ENCODE assay signal across 14 cellular contexts in the genomic region with DNA sequence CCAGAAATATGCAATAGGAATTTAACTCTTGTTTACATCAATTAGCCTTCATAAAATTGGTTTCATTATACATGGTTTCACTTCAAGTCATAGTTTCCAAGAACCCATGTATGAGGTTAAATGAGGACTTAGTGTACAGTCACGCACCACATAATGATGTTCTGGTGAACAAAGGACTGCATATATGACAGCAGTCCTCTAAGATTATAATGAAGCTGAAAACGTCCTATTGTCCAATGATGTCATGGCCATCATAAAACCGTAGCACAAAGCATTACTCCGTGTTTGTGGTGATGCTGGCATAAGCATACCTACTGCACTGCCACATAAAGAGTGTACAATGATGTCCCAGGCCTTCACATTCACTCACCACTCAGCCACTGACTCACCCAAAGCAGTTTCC. TPM values are rescaled to one million over a fixed set of nuclear protein-coding genes. Genes with fewer than 3 reads are reported as not detected.
A peak's percentile ranks its signal among the peaks of the same experiment; 100 is the strongest.
DNase-seq lines count a peak whose midpoint lies in the region; ATAC-seq and TF ChIP-seq lines count a peak whose summit lies in the region.
"Had no signal": no experiment of that assay in that cellular context is flagged by ENCODE, and none has a peak within 500 bp of the region (broad histone marks: within the 10 kb centered on the region; RNA-seq: fewer than 3 reads in every experiment).

No MANE protein-coding gene starts in this region.

- no peaks in the 10 kb centered on the region for H3K27me3 Mint-ChIP-seq in chondrocyte (ENCODE audit: low read depth)
- H3K27me3 Mint-ChIP-seq: CD4-positive, alpha-beta T cell had no signal

- DNase-seq in NCI-H2107 treated with DMSO at 0.1 percent for 48 hours (lab: John Stamatoyannopoulos, UW; ENCODE audit: unreplicated experiment) (no peak), hypothalamus (lab: John Stamatoyannopoulos, UW) (no peak), chondrocyte (ENCODE audit: low spot score) (no peak), amygdala (lab: John Stamatoyannopoulos, UW) (no peak)
- DNase-seq: CD4-positive, alpha-beta T cell; heart right ventricle; NCI-H226; stomach had no signal

- H3K27ac Mint-ChIP-seq in chondrocyte (ENCODE audit: unreplicated experiment) = no peak overlapping the region
- H3K27ac Mint-ChIP-seq: CD4-positive, alpha-beta T cell; mesothelial cell of epicardium had no signal

- peaks cover 7% of the 10 kb centered on the region for H3K4me1 Mint-ChIP-seq in chondrocyte (ENCODE audit: low read depth)

- peaks cover 6% of the 10 kb centered on the region for H3K9me3 Mint-ChIP-seq in chondrocyte (ENCODE audit: low read depth)
- H3K9me3 Mint-ChIP-seq: CD4-positive, alpha-beta T cell had no signal

- peak; percentile 83 for ATAC-seq in GM18505 (IDR thresholded peaks at IDR 0.05; ENCODE audit: unreplicated experiment)
- peak; percentile 89 for ATAC-seq in GM19351 (IDR thresholded peaks at IDR 0.05; ENCODE audit: unreplicated experiment)
- ATAC-seq in HG02840 (IDR thresholded peaks at IDR 0.05; ENCODE audit: low FRiP score, unreplicated experiment) = peak; percentile 90
- ATAC-seq in HG03558 (IDR thresholded peaks at IDR 0.05; ENCODE audit: extremely low read depth, unreplicated experiment) = peak; percentile 86
- ATAC-seq: heart right ventricle, SK-N-SH treated with all-trans-retinoic acid at 6 μM for 48 hours had no signal

- H3K4me3 Mint-ChIP-seq in chondrocyte (ENCODE audit: unreplicated experiment) = no peak overlapping the region
- H3K4me3 Mint-ChIP-seq: CD4-positive, alpha-beta T cell; mesothelial cell of epicardium had no signal

- H3K36me3 Mint-ChIP-seq in chondrocyte (ENCODE audit: low read depth) = peaks cover 2% of the 10 kb centered on the region

- TF ChIP-seq CTCF in chondrocyte (IDR thresholded peaks at IDR 0.05) = no peak

- no peak for TF ChIP-seq POLR2A in GM18505 (IDR thresholded peaks at IDR 0.05; ENCODE audit: borderline replicate concordance, extremely low read depth, insufficient read depth, insufficient read length)

RNA-seq across cellular contexts. Expression of gene SMCO4, which starts 31.1 kb away (rescaled TPM):
- 21.3 to 38.6 TPM (median 24.0 TPM) in 3 replicates for total RNA-seq in chondrocyte
